ENCODE assay signal across 31 cellular contexts in the genomic region with DNA sequence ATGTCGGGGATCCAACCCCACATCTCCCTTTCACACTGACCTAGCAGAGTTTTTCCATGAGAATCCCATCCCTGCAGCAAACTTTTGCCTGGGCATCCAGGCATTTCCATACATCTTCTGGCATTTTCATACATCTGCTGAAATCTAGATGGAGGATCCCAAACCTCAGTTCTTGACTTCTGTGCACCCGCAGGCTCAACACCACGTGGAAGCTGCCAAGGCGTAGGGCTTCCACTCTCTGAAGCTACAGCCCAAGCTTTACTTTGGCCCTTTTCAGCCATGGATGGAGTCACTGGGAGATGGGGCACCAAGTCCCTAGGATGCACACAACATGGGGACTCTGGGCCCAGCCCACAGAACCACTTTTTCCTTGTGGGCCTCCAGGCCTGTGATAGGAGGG. TPM values are rescaled to one million over a fixed set of nuclear protein-coding genes. Genes with fewer than 3 reads are reported as not detected.
"Had no signal": no experiment of that assay in that cellular context is flagged by ENCODE, and none has a peak within 500 bp of the region (broad histone marks: within the 10 kb centered on the region; RNA-seq: fewer than 3 reads in every experiment).

No MANE protein-coding gene starts in this region.

- H3K27ac Mint-ChIP-seq: activated CD4-positive, alpha-beta memory T cell treated with anti-CD3 and anti-CD28 coated beads for 36 hours; activated CD4-positive, alpha-beta T cell treated with anti-CD3 and anti-CD28 coated beads, Interleukin-2, amount 10 ng/mL, durations not matched to agents 7 days and 5 days; activated naive CD4-positive, alpha-beta T cell treated with anti-CD3 and anti-CD28 coated beads, Interleukin-2, amount 10 ng/mL, durations not matched to agents 7 days and 5 days; activated naive CD8-positive, alpha-beta T cell; activated naive CD8-positive, alpha-beta T cell treated with anti-CD3 and anti-CD28 coated beads, Interleukin-2, amount 50 U/mL, for 24 hours; brain; T-helper 1 cell treated with Interleukin-12 subunit alpha and Interleukin-12 subunit beta and Interleukin-4 antibody, amounts not matched to agents 30 μg/mL and 1 μg/mL, for 36 hours; T-helper 2 cell treated with Interferon-gamma antibody and Interleukin-4, amounts not matched to agents 5 μg/mL and 100 μg/mL, for 36 hours had no signal

- H3K36me3 Mint-ChIP-seq: activated CD4-positive, alpha-beta memory T cell treated with anti-CD3 and anti-CD28 coated beads for 36 hours; activated naive CD4-positive, alpha-beta T cell treated with anti-CD3 and anti-CD28 coated beads, Interleukin-2, amount 10 ng/mL, durations not matched to agents 7 days and 5 days; activated naive CD8-positive, alpha-beta T cell; brain had no signal

- H3K9me3 Mint-ChIP-seq: activated CD4-positive, alpha-beta memory T cell treated with anti-CD3 and anti-CD28 coated beads for 36 hours; activated naive CD4-positive, alpha-beta T cell treated with anti-CD3 and anti-CD28 coated beads, Interleukin-2, amount 10 ng/mL, durations not matched to agents 7 days and 5 days; activated T-cell treated with anti-CD3 and anti-CD28 coated beads, Interleukin-2, amount 50 U/mL, for 4 hours; T-helper 2 cell treated with Interferon-gamma antibody and Interleukin-4, amounts not matched to agents 5 μg/mL and 100 μg/mL, for 36 hours had no signal

- H3K4me3 Mint-ChIP-seq: activated CD4-positive, alpha-beta memory T cell treated with anti-CD3 and anti-CD28 coated beads for 36 hours; activated CD4-positive, alpha-beta T cell treated with anti-CD3 and anti-CD28 coated beads, Interleukin-2, amount 10 ng/mL, durations not matched to agents 7 days and 5 days; activated naive CD4-positive, alpha-beta T cell treated with anti-CD3 and anti-CD28 coated beads, Interleukin-2, amount 10 ng/mL, durations not matched to agents 7 days and 5 days; activated naive CD8-positive, alpha-beta T cell; activated naive CD8-positive, alpha-beta T cell treated with anti-CD3 and anti-CD28 coated beads, Interleukin-2, amount 50 U/mL, for 24 hours; activated T-cell treated with anti-CD3 and anti-CD28 coated beads, Interleukin-2, amount 50 U/mL, for 4 hours; brain; T-helper 1 cell treated with Interleukin-12 subunit alpha and Interleukin-12 subunit beta and Interleukin-4 antibody, amounts not matched to agents 30 μg/mL and 1 μg/mL, for 36 hours; T-helper 2 cell treated with Interferon-gamma antibody and Interleukin-4, amounts not matched to agents 5 μg/mL and 100 μg/mL, for 36 hours had no signal

- ATAC-seq: activated naive CD8-positive, alpha-beta T cell treated with anti-CD3 and anti-CD28 coated beads, Interleukin-2, amount 50 U/mL, for 24 hours; activated T-cell treated with anti-CD3 and anti-CD28 coated beads, Interleukin-2, amount 50 U/mL, for 4 hours; Panc1 had no signal

- H3K4me1 Mint-ChIP-seq: activated CD4-positive, alpha-beta T cell treated with anti-CD3 and anti-CD28 coated beads, Interleukin-2, amount 10 ng/mL, durations not matched to agents 7 days and 5 days; activated naive CD4-positive, alpha-beta T cell treated with anti-CD3 and anti-CD28 coated beads, Interleukin-2, amount 10 ng/mL, durations not matched to agents 7 days and 5 days; activated naive CD8-positive, alpha-beta T cell treated with anti-CD3 and anti-CD28 coated beads, Interleukin-2, amount 50 U/mL, for 24 hours; brain had no signal

- DNase-seq: activated CD4-positive, alpha-beta memory T cell treated with anti-CD3 and anti-CD28 coated beads for 36 hours; activated CD4-positive, alpha-beta T cell treated with anti-CD3 and anti-CD28 coated beads, Interleukin-2, amount 10 ng/mL, durations not matched to agents 7 days and 5 days; activated CD8-positive, alpha-beta memory T cell treated with anti-CD3 and anti-CD28 coated beads, Interleukin-2, amount 50 U/mL, for 4 hours; activated effector memory CD4-positive, alpha-beta T cell treated with Interleukin-2 at 50 U/mL for 16 hours; activated naive CD4-positive, alpha-beta T cell treated with anti-CD3 and anti-CD28 coated beads, Interleukin-2, amount 10 ng/mL, durations not matched to agents 7 days and 5 days; activated naive CD8-positive, alpha-beta T cell treated with anti-CD3 and anti-CD28 coated beads, Interleukin-2, amount 50 U/mL, for 24 hours; activated T-cell treated with anti-CD3 and anti-CD28 coated beads for 4 hours; activated T-cell treated with anti-CD3 and anti-CD28 coated beads, Interleukin-2, amount 50 U/mL, for 4 hours; anterior cingulate cortex; central memory CD4-positive, alpha-beta T cell; Kasumi-1; KG1; MG63; MV-4-11; NCI-H1092; NCI-H1436 treated with DMSO at 0.1 percent for 48 hours; NCI-H1694 treated with DMSO at 0.1 percent for 48 hours; NCI-H2029; NCI-H345; NCI-H524 treated with DMSO at 0.1 percent for 48 hours; SHP77 treated with DMSO at 0.1 percent for 48 hours; SK-N-SH had no signal

RNA-seq across cellular contexts. Expression of a gene that starts 32.2 kb away (rescaled TPM):
- total RNA-seq: activated CD4-positive, alpha-beta memory T cell treated with anti-CD3 and anti-CD28 coated beads for 36 hours; activated CD4-positive, alpha-beta T cell treated with anti-CD3 and anti-CD28 coated beads, Interleukin-2, amount 10 ng/mL, durations not matched to agents 7 days and 5 days; activated T-cell treated with anti-CD3 and anti-CD28 coated beads, Interleukin-2, amount 50 U/mL, for 4 hours; bronchial epithelial cell; NCI-H460; RPMI7951; SJSA1 had no signal
